ENCODE assay signal across 8 cellular contexts in genomic region chr11:8017894-8018741, GRCh38. TPM values are rescaled to one million over a fixed set of nuclear protein-coding genes. Genes with fewer than 3 reads are reported as not detected.
DNase-seq lines count a peak whose midpoint lies in the region; ATAC-seq and TF ChIP-seq lines count a peak whose summit lies in the region.

No MANE protein-coding gene starts in this region.

- peak overlapping the region; percentile 45 for H3K27ac Mint-ChIP-seq in chondrocyte (ENCODE audit: unreplicated experiment)

- H3K4me3 ChIP-seq in mesenchymal stem cell (ENCODE audit: insufficient read depth in 1 of 2, low read depth in 1 of 2, low read length in 2 of 2) (peak overlapping the region in 1 of 2 experiments; percentile 80), upper lobe of right lung (peak overlapping the region; percentile 55)

- no peak overlapping the region for H4K91ac ChIP-seq in mesenchymal stem cell (ENCODE audit: low read length)

- H3K36me3 ChIP-seq in mesenchymal stem cell (ENCODE audit: control insufficient read depth in 1 of 2, insufficient read depth in 2 of 2, low read depth in 1 of 2, low read length in 2 of 2): no peaks in the 10 kb centered on the region
- no peaks in the 10 kb centered on the region for H3K36me3 ChIP-seq in upper lobe of right lung

- WGBS in mesenchymal stem cell: 32% methylated on average over 14 of the region's 18 CpGs

- intact Hi-C loops in upper lobe of right lung (cut with DNase I): no loop called here

- ATAC-seq in upper lobe of right lung: no peak

- H3K4me1 ChIP-seq in mesenchymal stem cell (ENCODE audit: control insufficient read depth, insufficient read depth, low read depth, low read length): peaks cover 17% of the 10 kb centered on the region
- peaks cover 6% of the 10 kb centered on the region for H3K4me1 ChIP-seq in upper lobe of right lung

- H3K9ac ChIP-seq in mesenchymal stem cell (ENCODE audit: low read length): peak overlapping the region; percentile 91

- no peaks in the 10 kb centered on the region for H3K9me3 ChIP-seq in mesenchymal stem cell (ENCODE audit: control insufficient read depth, low read length)
- no peaks in the 10 kb centered on the region for H3K9me3 ChIP-seq in upper lobe of right lung

- no peak overlapping the region for H3K23ac ChIP-seq in mesenchymal stem cell (ENCODE audit: low read length in 2 of 2)

- H2AK5ac ChIP-seq in mesenchymal stem cell (ENCODE audit: low read length, severe bottlenecking): no peak overlapping the region

- no peak overlapping the region for H2BK120ac ChIP-seq in mesenchymal stem cell (ENCODE audit: low read depth, low read length)

- no peaks in the 10 kb centered on the region for H3K9me3 Mint-ChIP-seq in chondrocyte (ENCODE audit: low read depth)

- peaks cover 29% of the 10 kb centered on the region for H3K4me1 Mint-ChIP-seq in chondrocyte (ENCODE audit: low read depth)

- H3K27me3 ChIP-seq in mesenchymal stem cell (ENCODE audit: control insufficient read depth in 1 of 2, insufficient read depth in 1 of 2, low read length in 2 of 2): peaks cover 0 to 41% of the 10 kb centered on the region in 2 experiments
- H3K27me3 ChIP-seq in upper lobe of right lung: peaks cover 50% of the 10 kb centered on the region

- H2BK12ac ChIP-seq in mesenchymal stem cell (ENCODE audit: low read length in 2 of 2): no peak overlapping the region

- no peaks in the 10 kb centered on the region for H3K79me1 ChIP-seq in mesenchymal stem cell (replicated peaks; ENCODE audit: low read length, poor library complexity, severe bottlenecking)

- no peak overlapping the region for H2AFZ ChIP-seq in mesenchymal stem cell (ENCODE audit: low read depth, low read length)

- no peak overlapping the region for H2BK15ac ChIP-seq in mesenchymal stem cell (ENCODE audit: low read depth, poor library complexity, severe bottlenecking)

- H3K36me3 Mint-ChIP-seq in chondrocyte (ENCODE audit: low read depth): no peaks in the 10 kb centered on the region

- H3K27me3 Mint-ChIP-seq in chondrocyte (ENCODE audit: low read depth): peaks cover 10% of the 10 kb centered on the region

- H3K4me3 Mint-ChIP-seq in chondrocyte (ENCODE audit: unreplicated experiment): peak overlapping the region; percentile 69

- no peak overlapping the region for H3K4ac ChIP-seq in mesenchymal stem cell (ENCODE audit: low read depth in 1 of 2, low read length in 2 of 2)

- no peak overlapping the region for H3K14ac ChIP-seq in mesenchymal stem cell (ENCODE audit: low read length in 2 of 2)

- H3K18ac ChIP-seq in mesenchymal stem cell (ENCODE audit: low read depth in 1 of 2, low read length in 2 of 2): no peak overlapping the region

- H4K8ac ChIP-seq in mesenchymal stem cell (ENCODE audit: low read length): no peak overlapping the region

- H2BK5ac ChIP-seq in mesenchymal stem cell (ENCODE audit: low read depth, low read length, poor library complexity, severe bottlenecking): no peak overlapping the region

- DNase-seq in activated CD8-positive, alpha-beta memory T cell treated with anti-CD3 and anti-CD28 coated beads for 24 hours: peak; percentile 46
- DNase-seq in activated CD8-positive, alpha-beta memory T cell treated with anti-CD3 and anti-CD28 coated beads, Interleukin-2, amount 50 U/mL, for 4 hours: no peak
- DNase-seq in chondrocyte (ENCODE audit: low spot score) (no peak), mesenchymal stem cell (peak; percentile 40), upper lobe of right lung (peak; percentile 52), DMS153 (lab: John Stamatoyannopoulos, UW) (no peak), A172 (ENCODE audit: low spot score) (no peak), COLO668 (lab: John Stamatoyannopoulos, UW; ENCODE audit: unreplicated experiment) (no peak)

- H3K27ac ChIP-seq in mesenchymal stem cell (ENCODE audit: low read length, poor library complexity, severe bottlenecking): no peak overlapping the region
- no peak overlapping the region for H3K27ac ChIP-seq in upper lobe of right lung

- TF ChIP-seq CTCF in chondrocyte (IDR thresholded peaks at IDR 0.05): no peak
- TF ChIP-seq CTCF in upper lobe of right lung (IDR thresholded peaks at IDR 0.05): no peak

- no peak overlapping the region for H3K4me2 ChIP-seq in mesenchymal stem cell (ENCODE audit: low read length, poor library complexity, severe bottlenecking)

RNA-seq across cellular contexts. Expression of gene EIF3F, which starts 31.0 kb away (rescaled TPM):
- total RNA-seq in chondrocyte (208 to 225 TPM (median 219 TPM) in 3 replicates), upper lobe of right lung (200 TPM)
- polyA plus RNA-seq in mesenchymal stem cell (2013, experiment 1 of 2): 570 TPM
- polyA plus RNA-seq in mesenchymal stem cell (2013, experiment 2 of 2): 566 TPM
- 293 and 302 TPM in 2 replicates for total RNA-seq in A172 (2014; rRNA removed; shearing (Covaris generic))

RNA-seq across cellular contexts. Expression of gene NLRP10, which starts 52.9 kb away (rescaled TPM):
- total RNA-seq in chondrocyte: 0.70 to 2.6 TPM (median 0.90 TPM) in 3 replicates
- not detected for polyA plus RNA-seq in mesenchymal stem cell (2013, experiment 1 of 2)
- polyA plus RNA-seq in mesenchymal stem cell (2013, experiment 2 of 2): not detected
- not detected for total RNA-seq in upper lobe of right lung
- total RNA-seq in A172 (2014; rRNA removed; shearing (Covaris generic)): 0.16 TPM in 1 of 2 replicates, not detected in the other

Comparison
In these comparisons a context has a peak if more than half of its experiments do, and no peak if none do; other contexts are left out.
1. DNase-seq: peak in activated CD8-positive, alpha-beta memory T cell treated with anti-CD3 and anti-CD28 coated beads for 24 hours (single experiment), mesenchymal stem cell (single experiment) and upper lobe of right lung (single experiment); none in activated CD8-positive, alpha-beta memory T cell treated with anti-CD3 and anti-CD28 coated beads, Interleukin-2, amount 50 U/mL, for 4 hours (single experiment), chondrocyte (single experiment), DMS153 (single experiment), A172 (single experiment) and COLO668 (single experiment).